ENCODE assay signal across 8 cellular contexts in genomic region chr15:52527196-52527897, GRCh38. TPM values are rescaled to one million over a fixed set of nuclear protein-coding genes. Genes with fewer than 3 reads are reported as not detected.
DNase-seq lines count a peak whose midpoint lies in the region; ATAC-seq and TF ChIP-seq lines count a peak whose summit lies in the region.

No MANE protein-coding gene starts in this region.

- ATAC-seq in activated T-cell treated with anti-CD3 and anti-CD28 coated beads, Interleukin-2, amount 50 U/mL, for 72 hours (replicated peaks in 1 of 2), result no peak
- ATAC-seq in GM18858 (IDR thresholded peaks at IDR 0.05; ENCODE audit: unreplicated experiment), result no peak

- H3K27me3 ChIP-seq in suprapubic skin, result no peaks in the 10 kb centered on the region

- H3K4me3 ChIP-seq in suprapubic skin, result peak overlapping the region; percentile 92

- H3K4me1 Mint-ChIP-seq in activated T-cell treated with anti-CD3 and anti-CD28 coated beads, Interleukin-2, amount 50 U/mL, for 72 hours (ENCODE audit: low read depth), result peaks cover 24% of the 10 kb centered on the region
- peaks cover 28% of the 10 kb centered on the region for H3K4me1 Mint-ChIP-seq in activated T-helper 2 cell treated with anti-CD3 and anti-CD28 coated beads, Interferon-gamma antibody, Interleukin-2, Interleukin-4, amounts not matched to agents 10 μg/mL and 5 μg/mL and 100 μg/mL, durations not matched to agents 14 hours and 24 hours and 36 hours (ENCODE audit: low read depth)
- peaks cover 34 to 43% of the 10 kb centered on the region in 2 donors for H3K4me1 Mint-ChIP-seq in immature natural killer cell

- H3K9me3 Mint-ChIP-seq in activated T-cell treated with anti-CD3 and anti-CD28 coated beads, Interleukin-2, amount 50 U/mL, for 72 hours, result no peaks in the 10 kb centered on the region
- H3K9me3 Mint-ChIP-seq in activated T-helper 2 cell treated with anti-CD3 and anti-CD28 coated beads, Interferon-gamma antibody, Interleukin-2, Interleukin-4, amounts not matched to agents 10 μg/mL and 5 μg/mL and 100 μg/mL, durations not matched to agents 14 hours and 24 hours and 36 hours, result no peaks in the 10 kb centered on the region
- no peaks in the 10 kb centered on the region for H3K9me3 Mint-ChIP-seq in immature natural killer cell

- no peaks in the 10 kb centered on the region for H3K36me3 Mint-ChIP-seq in activated T-cell treated with anti-CD3 and anti-CD28 coated beads, Interleukin-2, amount 50 U/mL, for 72 hours (ENCODE audit: insufficient read depth in 2 of 2)
- no peaks in the 10 kb centered on the region for H3K36me3 Mint-ChIP-seq in activated T-helper 2 cell treated with anti-CD3 and anti-CD28 coated beads, Interferon-gamma antibody, Interleukin-2, Interleukin-4, amounts not matched to agents 10 μg/mL and 5 μg/mL and 100 μg/mL, durations not matched to agents 14 hours and 24 hours and 36 hours (ENCODE audit: low read depth)
- peaks cover 0 to 1% (median 0%) of the 10 kb centered on the region in 3 donors for H3K36me3 Mint-ChIP-seq in immature natural killer cell

- no peak for TF ChIP-seq CTCF in suprapubic skin (IDR thresholded peaks at IDR 0.05)
- no peak for TF ChIP-seq CTCF in GM13976 (IDR thresholded peaks at IDR 0.05; ENCODE audit: borderline replicate concordance, control extremely low read depth, extremely low read depth, insufficient read depth, missing control alignments)

- peak overlapping the region; percentile 88 for H3K27ac Mint-ChIP-seq in activated T-cell treated with anti-CD3 and anti-CD28 coated beads, Interleukin-2, amount 50 U/mL, for 72 hours
- no peak overlapping the region for H3K27ac Mint-ChIP-seq in activated T-helper 2 cell treated with anti-CD3 and anti-CD28 coated beads, Interferon-gamma antibody, Interleukin-2, Interleukin-4, amounts not matched to agents 10 μg/mL and 5 μg/mL and 100 μg/mL, durations not matched to agents 14 hours and 24 hours and 36 hours
- peak overlapping the region in 5 of 6 donors; percentile 18 to 91 (median 91) for H3K27ac Mint-ChIP-seq in immature natural killer cell

- no peak for TF ChIP-seq EP300 in suprapubic skin (IDR thresholded peaks at IDR 0.05)

- DNase-seq in activated T-cell treated with anti-CD3 and anti-CD28 coated beads, Interleukin-2, amount 50 U/mL, for 72 hours, result no peak
- DNase-seq in activated T-cell treated with anti-CD3 and anti-CD28 coated beads, Interleukin-2, amount 50 U/mL, for 1 hour, result no peak
- no peak for DNase-seq in activated T-helper 2 cell treated with anti-CD3 and anti-CD28 coated beads, Interferon-gamma antibody, Interleukin-2, Interleukin-4, amounts not matched to agents 10 μg/mL and 5 μg/mL and 100 μg/mL, durations not matched to agents 14 hours and 24 hours and 36 hours (ENCODE audit: low spot score)
- DNase-seq in immature natural killer cell (no peak), suprapubic skin (ENCODE audit: low spot score in 2 of 2) (no peak), GM13976 (ENCODE audit: low spot score) (no peak), GM03348 (ENCODE audit: low spot score) (no peak)

- 76% methylated on average over 7 of the region's 7 CpGs for WGBS in suprapubic skin

- H3K4me1 ChIP-seq in suprapubic skin, result peaks cover 34% of the 10 kb centered on the region

- peak overlapping the region; percentile 95 to 97 for H3K4me3 Mint-ChIP-seq in activated T-cell treated with anti-CD3 and anti-CD28 coated beads, Interleukin-2, amount 50 U/mL, for 72 hours
- peak overlapping the region; percentile 92 for H3K4me3 Mint-ChIP-seq in activated T-helper 2 cell treated with anti-CD3 and anti-CD28 coated beads, Interferon-gamma antibody, Interleukin-2, Interleukin-4, amounts not matched to agents 10 μg/mL and 5 μg/mL and 100 μg/mL, durations not matched to agents 14 hours and 24 hours and 36 hours (ENCODE audit: low read depth)
- peak overlapping the region; percentile 90 to 96 (median 94) for H3K4me3 Mint-ChIP-seq in immature natural killer cell

- intact Hi-C loops in activated T-helper 2 cell treated with anti-CD3 and anti-CD28 coated beads, Interferon-gamma antibody, Interleukin-2, Interleukin-4, amounts not matched to agents 10 μg/mL and 5 μg/mL and 100 μg/mL, durations not matched to agents 14 hours and 24 hours and 36 hours (cut with micrococcal nuclease), result no loop called here

- TF ChIP-seq POLR2A in suprapubic skin (IDR thresholded peaks at IDR 0.05), result no peak

- no peaks in the 10 kb centered on the region for H3K36me3 ChIP-seq in suprapubic skin

- H3K9me3 ChIP-seq in suprapubic skin, result no peaks in the 10 kb centered on the region

- in situ Hi-C loops in GM13976 (cut with MboI; ENCODE audit: low sequenced_read_pairs, unreplicated experiment), result no loop called here

- peaks cover 11% of the 10 kb centered on the region for H3K27me3 Mint-ChIP-seq in activated T-cell treated with anti-CD3 and anti-CD28 coated beads, Interleukin-2, amount 50 U/mL, for 72 hours (ENCODE audit: low read depth)
- H3K27me3 Mint-ChIP-seq in activated T-helper 2 cell treated with anti-CD3 and anti-CD28 coated beads, Interferon-gamma antibody, Interleukin-2, Interleukin-4, amounts not matched to agents 10 μg/mL and 5 μg/mL and 100 μg/mL, durations not matched to agents 14 hours and 24 hours and 36 hours (ENCODE audit: low read depth), result peaks cover 13% of the 10 kb centered on the region
- H3K27me3 Mint-ChIP-seq in immature natural killer cell (ENCODE audit: low read depth in 3 of 3), result peaks cover 2 to 9% (median 5%) of the 10 kb centered on the region in 3 donors

- H3K27ac ChIP-seq in suprapubic skin, result peak overlapping the region; percentile 86

RNA-seq across cellular contexts. Expression of gene MYO5A, which starts 1.3 kb away (rescaled TPM):
- total RNA-seq in activated T-cell treated with anti-CD3 and anti-CD28 coated beads, Interleukin-2, amount 50 U/mL, for 72 hours, result 10 to 100 TPM; 29.6 to 37.2 TPM
- 22.8 and 23.6 TPM in 2 replicates for total RNA-seq in activated T-helper 2 cell treated with anti-CD3 and anti-CD28 coated beads, Interferon-gamma antibody, Interleukin-2, Interleukin-4, amounts not matched to agents 10 μg/mL and 5 μg/mL and 100 μg/mL, durations not matched to agents 14 hours and 24 hours and 36 hours
- polyA plus RNA-seq in immature natural killer cell, result 10 to 100 TPM in 1 of 3 donors, 1 to 10 TPM in 2; 2.0 to 10.9 (median 5.9) TPM
- total RNA-seq in suprapubic skin, result 10 to 100 TPM; 37.4 to 73.7 (median 47.0) TPM

RNA-seq across cellular contexts. Expression of gene ARPP19, which starts 41.5 kb away (rescaled TPM):
- total RNA-seq in activated T-cell treated with anti-CD3 and anti-CD28 coated beads, Interleukin-2, amount 50 U/mL, for 72 hours, result 100 to 1,000 TPM; 128 to 143 TPM
- total RNA-seq in activated T-helper 2 cell treated with anti-CD3 and anti-CD28 coated beads, Interferon-gamma antibody, Interleukin-2, Interleukin-4, amounts not matched to agents 10 μg/mL and 5 μg/mL and 100 μg/mL, durations not matched to agents 14 hours and 24 hours and 36 hours, result 178 and 182 TPM in 2 replicates
- 10 to 100 TPM; 62.9 to 88.5 (median 71.2) TPM for polyA plus RNA-seq in immature natural killer cell
- total RNA-seq in suprapubic skin, result 10 to 100 TPM; 69.5 to 96.5 (median 86.8) TPM
